19 cellular contexts compared by ENCODE assay signal in genomic region chr7:154685564-154685901, GRCh38.
"Had no signal": no experiment of that assay in that cellular context is flagged by ENCODE, and none has a peak within 500 bp of the region (broad histone marks: within the 10 kb centered on the region; RNA-seq: fewer than 3 reads in every experiment).

No MANE protein-coding gene starts in this region.

- H3K9me3 ChIP-seq: Peyer's patch, SJCRH30 had no signal

- H3K4me3 ChIP-seq: Peyer's patch, SJCRH30 had no signal

- H3K36me3 ChIP-seq: Peyer's patch, SJCRH30 had no signal

- H3K27ac ChIP-seq: HL-60, Peyer's patch, SJCRH30 had no signal

- H3K4me1 ChIP-seq: Peyer's patch had no signal

- FAIRE-seq: HTR-8/SVneo had no signal

- ATAC-seq: PC-3, Right ventricle myocardium inferior had no signal

- DNase-seq: KBM-7; MV-4-11; NCI-H1048; NCI-H1417 treated with DMSO at 0.1 percent for 48 hours; NCI-H1694 treated with DMSO at 0.1 percent for 48 hours; NCI-H1930; NCI-H2107; NCI-H2227 treated with DMSO at 0.1 percent for 48 hours; NCI-H524; NCI-H526 treated with DMSO at 0.1 percent for 48 hours; NCI-H748 treated with DMSO at 0.1 percent for 48 hours; NK-92 treated with Interleukin-12 subunit alpha and Interleukin-12 subunit beta, amount 100 ng/mL, for 24 hours; PC-3; Peyer's patch; SHP77 treated with DMSO at 0.1 percent for 48 hours had no signal

- H3K27me3 ChIP-seq: Peyer's patch had no signal
